1 cellular context compared by ENCODE assay signal in the genomic region with DNA sequence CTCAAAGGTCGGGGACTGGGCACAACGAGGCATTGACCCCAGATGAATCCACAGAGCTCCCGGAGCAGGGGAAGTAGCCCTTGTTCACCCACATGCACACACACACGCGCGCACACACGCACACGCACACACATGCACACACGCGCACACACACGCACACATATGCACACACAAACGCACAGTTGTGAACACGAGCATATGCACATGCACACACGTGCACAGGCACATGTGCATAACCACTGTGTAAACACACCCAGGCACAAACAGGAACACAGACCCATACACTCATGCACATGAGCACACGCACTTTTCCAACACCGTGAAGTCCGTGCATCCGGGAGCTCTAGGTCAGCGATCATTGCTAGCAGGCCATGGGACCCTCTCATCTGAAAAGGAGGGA.
TF ChIP-seq lines count a peak whose summit lies in the region.

No MANE protein-coding gene starts in this region.

TF ChIP-seq in HepG2, 621 proteins besides CTCF, POLR2A, EP300 and RAD21:
- TF ChIP-seq MNT (IDR thresholded peaks at IDR 0.05) (peak; percentile 83), PHF20 (CRISPR knock-in tag; IDR thresholded peaks at IDR 0.05) (no peak), NKX3-1 (CRISPR knock-in tag; IDR thresholded peaks at IDR 0.05) (no peak), BHLHE40 (IDR thresholded peaks at IDR 0.05; ENCODE audit: low read length) (peak; percentile 52)
TF ChIP-seq in HepG2: peak in this region for 2.
